In genomic region chr11:13463779-13464290, GRCh38 we compare ENCODE assay signal across 8 cellular contexts. TPM values are rescaled to one million over a fixed set of nuclear protein-coding genes. Genes with fewer than 3 reads are reported as not detected.
DNase-seq lines count a peak whose midpoint lies in the region; ATAC-seq, FAIRE-seq and TF ChIP-seq lines count a peak whose summit lies in the region.

No MANE protein-coding gene starts in this region.

- H3K36me3 Mint-ChIP-seq in mesothelial cell of epicardium = no peaks in the 10 kb centered on the region

- DNase-seq in BE2C (no peak), GM12878 (ENCODE audit: low read depth, low spot score) (no peak), mesothelial cell of epicardium (ENCODE audit: low spot score in 2 of 2, unreplicated experiment in 2 of 2) (no peak), germinal center (ENCODE audit: low spot score) (no peak), SIG-M5 (lab: John Stamatoyannopoulos, UW) (no peak)
- DNase-seq in activated CD4-positive, alpha-beta T cell treated with anti-CD3 and anti-CD28 coated beads for 48 hours = no peak

- BruUV-seq in GM12878 (replicated peaks; lab: Mats Ljungman, UMichigan) = no TSS peak

- TF ChIP-seq RAD21 in GM12878 (IDR thresholded peaks at IDR 0.05; ENCODE audit: insufficient read depth, low read depth, low read length) = no peak

- H3K4me1 Mint-ChIP-seq in mesothelial cell of epicardium = peaks cover 18% of the 10 kb centered on the region

- H3K27me3 ChIP-seq in BE2C (no peaks in the 10 kb centered on the region), GM12878 (replicated peaks in 1 of 2; ENCODE audit: control insufficient read depth in 2 of 2, insufficient read depth in 2 of 2, low read length in 1 of 2) (no peaks in the 10 kb centered on the region)

- H3K9me3 ChIP-seq in BE2C (no peaks in the 10 kb centered on the region), GM12878 (replicated peaks; ENCODE audit: control insufficient read depth, insufficient read depth, low read length) (no peaks in the 10 kb centered on the region; the same call in 2 of the 3 replicates)

- no peaks in the 10 kb centered on the region for H3K4me1 ChIP-seq in BE2C
- no peaks in the 10 kb centered on the region for H3K4me1 ChIP-seq in GM12878 (ENCODE audit: control insufficient read depth, insufficient read depth, low read length)

- H3K4me3 ChIP-seq in BE2C (ENCODE audit: low read depth, low read length) (peak overlapping the region; percentile 78), GM12878 (peak overlapping the region; percentile 75)

- H3K4me3 Mint-ChIP-seq in mesothelial cell of epicardium = peak overlapping the region; percentile 99

- peak overlapping the region; percentile 86 for H3K4me2 ChIP-seq in GM12878 (ENCODE audit: control insufficient read depth, insufficient read depth)

- SMC1A ChIA-PET in GM12878 (lab: Charles Lee; ENCODE audit: uncharacterized antibody, unreplicated experiment) = interaction anchor here (0.5 to 4.7 kb wide), 18 partner anchors 13 to 272 kb away, joined by 3 to 18 read pairs (median 3); no protein-coding TSS in a partner anchor

- H3K79me2 ChIP-seq in GM12878 (ENCODE audit: control insufficient read depth, insufficient read depth, low read length) = peaks cover 25% of the 10 kb centered on the region

- H3K9me3 Mint-ChIP-seq in mesothelial cell of epicardium = no peaks in the 10 kb centered on the region

- intact Hi-C loops in GM12878 (cut with micrococcal nuclease; ENCODE audit: unreplicated experiment) = loop anchor here (5.0 to 10.0 kb wide), 3 partner anchors 203 to 499 kb away; partner anchors contain the start of gene FAR1

- no peak for FAIRE-seq in GM12878 (lab: Jason Lieb, UNC)

- H3K27ac ChIP-seq in GM12878 (ENCODE audit: control insufficient read depth, insufficient read depth) = peak overlapping the region; percentile 88

- TF ChIP-seq EP300 in GM12878 (IDR thresholded peaks at IDR 0.05; ENCODE audit: borderline replicate concordance in 1 of 2, control insufficient read depth in 1 of 2, low read depth in 2 of 2, low read length in 2 of 2) = no peak

- ATAC-seq in HG03571 (IDR thresholded peaks at IDR 0.05; ENCODE audit: unreplicated experiment) (peak; percentile 0), GM12878 (no peak), GM19023 (IDR thresholded peaks at IDR 0.05; ENCODE audit: unreplicated experiment) (no peak)

- POLR2A ChIA-PET in GM12878 (lab: Charles Lee) = interaction anchor here (0.6 to 2.6 kb wide), 12 partner anchors 10 to 588 kb away, joined by 3 to 11 read pairs (median 3); partner anchors contain the start of gene FAR1

- peak overlapping the region; percentile 99 for H3K27ac Mint-ChIP-seq in mesothelial cell of epicardium

- TF ChIP-seq POLR2A in GM12878 (IDR thresholded peaks at IDR 0.05; ENCODE audit: low read depth, low read length) = no peak

- in situ Hi-C loops in GM12878 (cut with MboI) = no loop called here

- peak overlapping the region; percentile 92 for H2AFZ ChIP-seq in GM12878 (ENCODE audit: control insufficient read depth, low read depth, low read length)

- 31% methylated on average over 12 of the region's 12 CpGs for WGBS in GM12878 (ENCODE audit: insufficient coverage, insufficient replicate concordance, low lambda C conversion rate, missing lambda C conversion rate)

- H4K20me1 ChIP-seq in GM12878 (ENCODE audit: control insufficient read depth, insufficient read depth) = no peaks in the 10 kb centered on the region

- peak overlapping the region; percentile 76 for H3K9ac ChIP-seq in GM12878 (ENCODE audit: control insufficient read depth, insufficient read depth, low read length)

- CTCF ChIA-PET in GM12878 (lab: Yijun Ruan, JAX) = interaction anchor here (0.6 to 3.8 kb wide), 19 partner anchors 9 to 280 kb away, joined by 3 to 36 read pairs (median 4); no protein-coding TSS in a partner anchor

- RAD21 ChIA-PET in GM12878 (lab: Charles Lee; ENCODE audit: unreplicated experiment) = interaction anchor here (1.2 to 4.8 kb wide), 3 partner anchors 14 to 125 kb away, joined by 4 to 30 read pairs (median 10); no protein-coding TSS in a partner anchor

- no peak for TF ChIP-seq CTCF in BE2C (IDR thresholded peaks at IDR 0.05; ENCODE audit: low read depth, low read length)
- no peak for TF ChIP-seq CTCF in GM12878 (IDR thresholded peaks at IDR 0.05 in 2 of 3, conservative IDR thresholded peaks at IDR 0.05 in 1 of 3; ENCODE audit: control insufficient read depth in 2 of 3, extremely low read depth in 1 of 3, insufficient read depth in 1 of 3, low read depth in 3 of 3, low read length in 3 of 3)
- TF ChIP-seq CTCF in mesothelial cell of epicardium (IDR thresholded peaks at IDR 0.05; ENCODE audit: unreplicated experiment) = no peak

- no peaks in the 10 kb centered on the region for H3K36me3 ChIP-seq in BE2C
- H3K36me3 ChIP-seq in GM12878 (ENCODE audit: control insufficient read depth in 2 of 2, insufficient read depth in 2 of 2, low read length in 1 of 2) = no peaks in the 10 kb centered on the region

- no peaks in the 10 kb centered on the region for H3K27me3 Mint-ChIP-seq in mesothelial cell of epicardium (ENCODE audit: low read depth)

TF ChIP-seq in GM12878, 131 proteins besides CTCF, POLR2A, EP300 and RAD21:
- TF ChIP-seq SUZ12 (IDR thresholded peaks at IDR 0.05; ENCODE audit: unreplicated experiment) (no peak), MAX (IDR thresholded peaks at IDR 0.05; ENCODE audit: low read depth, low read length) (no peak), FOXK2 (IDR thresholded peaks at IDR 0.05) (no peak)

RNA-seq across cellular contexts. Expression of gene BTBD10, which starts 0.8 kb away (rescaled TPM):
- polyA plus RNA-seq in BE2C (2012; ENCODE audit: insufficient read depth, insufficient read length, low read depth) = 12.3 TPM
- total RNA-seq in GM12878 (2013; cell fraction: nucleolus; rRNA removed) = 37.4 and 41.3 TPM in 2 replicates
- total RNA-seq in GM12878 (2014; rRNA removed) = 24.1 and 30.5 TPM in 2 replicates
- total RNA-seq in GM12878 (2014; rRNA removed; fragmentation: Illumina TruSeq; extraction: Trizol) = 32.1 and 32.6 TPM in 2 replicates
- 19.0 and 20.8 TPM in 2 replicates for total RNA-seq in GM12878 (2021)
- 12.7 TPM for polyA plus RNA-seq in GM12878 (2011; ENCODE audit: low read depth)
- 38.8 and 55.9 TPM in 2 replicates for polyA plus RNA-seq in GM12878 (2011; rRNA removed)
- 16.3 and 19.1 TPM in 2 replicates for polyA plus RNA-seq in GM12878 (2011; cell fraction: cytosol; rRNA removed)
- 21.3 and 23.0 TPM in 2 replicates for polyA plus RNA-seq in GM12878 (2011; cell fraction: nucleus; rRNA removed)
- polyA plus RNA-seq in GM12878 (2012) = 11.5 and 14.6 TPM in 2 replicates
- polyA plus RNA-seq in GM12878 (2014; fragmentation: Illumina TruSeq; extraction: Trizol) = 28.2 and 32.8 TPM in 2 replicates
- polyA plus RNA-seq in GM12878 (2014; fragmentation: Nextera tagmentation; extraction: Ambion mirVana) = 10 to 100 TPM; 25.4 to 25.6 TPM
- polyA plus RNA-seq in GM12878 (2014; rRNA removed) = 20.0 and 22.7 TPM in 2 replicates
- polyA plus RNA-seq in GM12878 (2016; fragmentation: Nextera tagmentation; extraction: Ambion mirVana) = 10 to 100 TPM; 32.4 to 35.1 TPM
- 48.4 and 101 TPM in 2 replicates for polyA minus RNA-seq in GM12878 (2011; rRNA and poly(A)+ RNA removed)
- polyA minus RNA-seq in GM12878 (2011; cell fraction: cytosol; rRNA and poly(A)+ RNA removed) = 17.9 and 19.2 TPM in 2 replicates
- polyA minus RNA-seq in GM12878 (2011; cell fraction: nucleus; rRNA and poly(A)+ RNA removed) = 19.7 and 29.9 TPM in 2 replicates
- 21.8 to 22.6 TPM (median 22.6 TPM) in 3 replicates for total RNA-seq in mesothelial cell of epicardium

RNA-seq across cellular contexts. Expression of gene PTH, which starts 32.0 kb away (rescaled TPM):
- polyA plus RNA-seq in BE2C (2012; ENCODE audit: insufficient read depth, insufficient read length, low read depth) = not detected
- not detected in 2 replicates for total RNA-seq in GM12878 (2013; cell fraction: nucleolus; rRNA removed)
- total RNA-seq in GM12878 (2014; rRNA removed) = not detected in 2 replicates
- total RNA-seq in GM12878 (2014; rRNA removed; fragmentation: Illumina TruSeq; extraction: Trizol) = not detected in 2 replicates
- total RNA-seq in GM12878 (2021) = not detected in 2 replicates
- polyA plus RNA-seq in GM12878 (2011; ENCODE audit: low read depth) = not detected
- not detected in 2 replicates for polyA plus RNA-seq in GM12878 (2011; rRNA removed)
- not detected in 2 replicates for polyA plus RNA-seq in GM12878 (2011; cell fraction: cytosol; rRNA removed)
- not detected in 2 replicates for polyA plus RNA-seq in GM12878 (2011; cell fraction: nucleus; rRNA removed)
- not detected in 2 replicates for polyA plus RNA-seq in GM12878 (2012)
- not detected in 2 replicates for polyA plus RNA-seq in GM12878 (2014; fragmentation: Illumina TruSeq; extraction: Trizol)
- not detected for polyA plus RNA-seq in GM12878 (2014; fragmentation: Nextera tagmentation; extraction: Ambion mirVana)
- polyA plus RNA-seq in GM12878 (2014; rRNA removed) = not detected in 2 replicates
- polyA plus RNA-seq in GM12878 (2016; fragmentation: Nextera tagmentation; extraction: Ambion mirVana) = not detected
- polyA minus RNA-seq in GM12878 (2011; rRNA and poly(A)+ RNA removed) = not detected in 2 replicates
- polyA minus RNA-seq in GM12878 (2011; cell fraction: cytosol; rRNA and poly(A)+ RNA removed) = not detected in 2 replicates
- polyA minus RNA-seq in GM12878 (2011; cell fraction: nucleus; rRNA and poly(A)+ RNA removed) = not detected in 2 replicates
- not detected in 3 replicates for total RNA-seq in mesothelial cell of epicardium
